8 cellular contexts compared by ENCODE assay signal in the genomic region with DNA sequence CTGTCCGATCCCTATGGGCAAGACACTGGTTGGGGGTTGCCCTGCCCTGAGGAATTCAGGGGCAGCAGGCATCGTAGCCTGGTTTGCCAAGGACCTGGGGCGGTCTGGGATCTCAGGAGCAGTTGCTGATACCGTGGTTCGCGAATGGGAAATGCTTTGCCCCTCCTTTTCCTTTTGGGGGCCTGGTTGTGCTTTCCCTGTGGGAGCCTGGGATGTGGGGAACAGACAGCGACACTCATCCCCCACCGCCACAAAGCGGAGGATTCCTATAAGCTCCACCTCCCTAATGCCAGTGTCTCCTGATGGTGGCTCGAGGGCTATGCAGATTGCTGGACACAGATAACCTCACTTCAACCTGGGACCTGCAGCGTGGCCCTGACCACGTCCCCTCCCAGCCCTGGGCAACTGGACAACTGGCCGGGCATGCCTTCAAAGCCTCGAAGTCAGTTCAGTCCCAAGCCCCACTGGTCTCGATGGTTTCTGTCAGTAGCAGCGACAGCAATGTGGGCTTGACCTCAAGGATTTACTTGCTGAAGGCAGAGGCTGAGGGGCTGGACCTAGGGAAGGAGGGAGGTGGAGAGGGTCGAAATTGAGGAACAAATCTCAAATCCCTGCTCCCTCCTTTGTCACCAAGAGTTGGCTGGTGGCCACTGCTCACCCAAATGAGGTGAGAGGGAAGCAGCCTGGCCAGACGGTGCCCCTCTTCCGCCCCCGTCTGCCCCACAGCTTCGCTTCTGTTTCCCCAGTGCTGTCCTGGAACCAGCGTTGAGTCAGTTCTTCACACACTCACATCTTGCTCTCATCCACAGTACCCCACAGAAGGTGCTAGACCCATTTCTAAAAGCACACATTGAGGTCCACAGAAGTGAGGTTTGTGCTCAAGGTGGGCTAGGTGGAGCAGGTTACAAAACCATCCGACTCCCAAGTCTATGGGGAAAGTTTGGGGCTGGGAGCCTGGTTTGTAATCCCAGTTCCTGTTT. TPM values are rescaled to one million over a fixed set of nuclear protein-coding genes. Genes with fewer than 3 reads are reported as not detected.
DNase-seq lines count a peak whose midpoint lies in the region; ATAC-seq and TF ChIP-seq lines count a peak whose summit lies in the region.

No MANE protein-coding gene starts in this region.

- H3K27me3 Mint-ChIP-seq in endodermal cell (ENCODE audit: insufficient read depth) (peaks cover 6% of the 10 kb centered on the region), neural crest cell (ENCODE audit: low read depth) (peaks cover 24% of the 10 kb centered on the region)

- H3K4me2 ChIP-seq in BLaER1 = peak overlapping the region; percentile 97

- no peak overlapping the region; the same call in 1 of the 2 replicates for H3K4me3 ChIP-seq in BLaER1
- H3K4me3 ChIP-seq in NT2/D1 (ENCODE audit: insufficient read length, low read depth) = peak overlapping the region; percentile 95
- H3K4me3 ChIP-seq in endodermal cell (ENCODE audit: low read length) = peak overlapping the region; percentile 90

- H3K27me3 ChIP-seq in BLaER1 (no peaks in the 10 kb centered on the region), NT2/D1 (ENCODE audit: insufficient read depth, insufficient read length) (no peaks in the 10 kb centered on the region), endodermal cell (ENCODE audit: control insufficient read depth, insufficient read depth, low read length, poor library complexity, severe bottlenecking) (no peaks in the 10 kb centered on the region)

- WGBS in endodermal cell (ENCODE audit: insufficient coverage in 1 of 2, insufficient read length in 1 of 2), 2 experiments = 83 to 96% methylated on average over 9 to 23 of the region's 23 CpGs

- H3K4me1 Mint-ChIP-seq in endodermal cell (peaks cover 47% of the 10 kb centered on the region), neural crest cell (peaks cover 18% of the 10 kb centered on the region)

- peaks cover 20% of the 10 kb centered on the region for H3K4me1 ChIP-seq in BLaER1
- peaks cover 27% of the 10 kb centered on the region for H3K4me1 ChIP-seq in NT2/D1 (ENCODE audit: insufficient read depth, insufficient read length)
- H3K4me1 ChIP-seq in endodermal cell (ENCODE audit: control insufficient read depth, insufficient read depth, low read length) = peaks cover 27% of the 10 kb centered on the region

- H3K36me3 ChIP-seq in BLaER1 (peaks cover 8% of the 10 kb centered on the region; the same call in 1 of the 2 replicates), NT2/D1 (ENCODE audit: insufficient read depth, insufficient read length, low read length) (peaks cover 20% of the 10 kb centered on the region), endodermal cell (ENCODE audit: control insufficient read depth, insufficient read depth, low read length) (no peaks in the 10 kb centered on the region)

- H3K9ac ChIP-seq in BLaER1 (peak overlapping the region; percentile 94), NT2/D1 (ENCODE audit: insufficient read length, low read depth) (peak overlapping the region; percentile 82), endodermal cell (ENCODE audit: extremely low read depth, low read length, poor library complexity, severe bottlenecking) (peak overlapping the region; percentile 77)

- H3K9me3 ChIP-seq in BLaER1 (no peaks in the 10 kb centered on the region), NT2/D1 (ENCODE audit: insufficient read depth, low read length) (peaks cover 6% of the 10 kb centered on the region; the same call in 1 of the 2 replicates), endodermal cell (ENCODE audit: control insufficient read depth, low read length) (no peaks in the 10 kb centered on the region)

- H3K36me3 Mint-ChIP-seq in endodermal cell (ENCODE audit: low read depth) (no peaks in the 10 kb centered on the region), neural crest cell (ENCODE audit: low read depth) (no peaks in the 10 kb centered on the region)

- H4K20me1 ChIP-seq in BLaER1 = peaks cover 29% of the 10 kb centered on the region

- TF ChIP-seq CTCF in endodermal cell (conservative IDR thresholded peaks at IDR 0.05) (no peak), neural crest cell (conservative IDR thresholded peaks at IDR 0.05) (no peak)

- H3K27ac ChIP-seq in BLaER1 (no peak overlapping the region), endodermal cell (ENCODE audit: low read depth, low read length) (no peak overlapping the region)

- DNase-seq in NT2/D1 (ENCODE audit: low read depth, low spot score) = no peak
- DNase-seq in endodermal cell = peak; percentile 68
- DNase-seq in neural crest cell (ENCODE audit: low read depth, low spot score) = no peak
- no peak for DNase-seq in SHP77 treated with DMSO at 0.1 percent for 48 hours (lab: John Stamatoyannopoulos, UW)

- ATAC-seq in GM21515 (IDR thresholded peaks at IDR 0.05; ENCODE audit: unreplicated experiment) = no peak
- no peak for ATAC-seq in GM18502 (IDR thresholded peaks at IDR 0.05; ENCODE audit: poor library complexity, unreplicated experiment)
- no peak for ATAC-seq in HG03135 (IDR thresholded peaks at IDR 0.05; ENCODE audit: unreplicated experiment)

- H3K27ac Mint-ChIP-seq in endodermal cell (no peak overlapping the region), neural crest cell (ENCODE audit: unreplicated experiment) (no peak overlapping the region)

- H3K4me3 Mint-ChIP-seq in endodermal cell = peak overlapping the region; percentile 73
- H3K4me3 Mint-ChIP-seq in neural crest cell = peak overlapping the region; percentile 95

- H3K9me3 Mint-ChIP-seq in endodermal cell (peaks cover under 1% of the 10 kb centered on the region), neural crest cell (no peaks in the 10 kb centered on the region)

RNA-seq across cellular contexts. Expression of a gene that starts 3.5 kb away (rescaled TPM):
- 10 to 100 TPM; 14.9 to 15.1 TPM for total RNA-seq in endodermal cell
- polyA plus RNA-seq in endodermal cell (2013, experiment 1 of 2) = 11.9 TPM
- 8.9 TPM for polyA plus RNA-seq in endodermal cell (2013, experiment 2 of 2)
- total RNA-seq in neural crest cell = 7.6 and 7.8 TPM in 2 replicates

RNA-seq across cellular contexts. Expression of a gene that starts 40.6 kb away (rescaled TPM):
- total RNA-seq in endodermal cell = 10 to 100 TPM; 28.0 to 30.9 TPM
- polyA plus RNA-seq in endodermal cell (2013, experiment 1 of 2) = 27.7 TPM
- 22.7 TPM for polyA plus RNA-seq in endodermal cell (2013, experiment 2 of 2)
- 26.1 and 29.1 TPM in 2 replicates for total RNA-seq in neural crest cell
